In genomic region chr1:3530931-3531818, GRCh38 we compare ENCODE assay signal across 8 cellular contexts.
A peak's percentile ranks its signal among the peaks of the same experiment; 100 is the strongest.
DNase-seq lines count a peak whose midpoint lies in the region; ATAC-seq and TF ChIP-seq lines count a peak whose summit lies in the region.

No MANE protein-coding gene starts in this region.

- peak overlapping the region; percentile 87 for H3K27ac Mint-ChIP-seq in CD8-positive, alpha-beta T cell

- H3K36me3 ChIP-seq in CD8-positive, alpha-beta T cell (ENCODE audit: insufficient read depth, low read length) = no peaks in the 10 kb centered on the region

- DNase-seq in CD8-positive, alpha-beta T cell = peak; percentile 60 to 93 (median 77)
- peak; percentile 73 for DNase-seq in NB4 (ENCODE audit: low read depth)
- peak; percentile 72 for DNase-seq in activated CD4-positive, CD25-positive, alpha-beta regulatory T cell treated with anti-CD3 and anti-CD28 coated beads, Interleukin-2, amount 50 U/mL, for 72 hours
- DNase-seq in cerebellar cortex (ENCODE audit: low spot score) = peak; percentile 55
- DNase-seq in left colon = peak; percentile 77 to 83
- DNase-seq in stimulated activated CD4-positive, alpha-beta T cell treated with anti-CD3 and anti-CD28 coated beads, Interleukin-2, amount 100 ng/mL, for 24 hours = peak; percentile 74 to 82

- H3K27me3 ChIP-seq in CD8-positive, alpha-beta T cell (ENCODE audit: insufficient read depth, low read length) = no peaks in the 10 kb centered on the region

- peak overlapping the region; percentile 61 for H3K27ac ChIP-seq in CD8-positive, alpha-beta T cell (ENCODE audit: low read depth, low read length)

- CTCF ChIA-PET in CD8-positive, alpha-beta T cell (lab: Charles Lee) = interaction anchor here (1.1 to 2.2 kb wide), 3 partner anchors 13 to 90 kb away, joined by 3 to 9 read pairs (median 8); no protein-coding TSS in a partner anchor

- H3K9me3 Mint-ChIP-seq in CD8-positive, alpha-beta T cell = no peaks in the 10 kb centered on the region

- peak overlapping the region; percentile 84 for H3K4me3 Mint-ChIP-seq in CD8-positive, alpha-beta T cell

- intact Hi-C loops in CD8-positive, alpha-beta T cell (cut with DNase I, micrococcal nuclease) = loop anchor here in 1 of 2 experiments (1.0 to 2.0 kb wide), 4 partner anchors 40 to 370 kb away; partner anchors contain the start of genes C1orf174, MEGF6 and WRAP73
- intact Hi-C loops in left colon (cut with DNase I, micrococcal nuclease) = no loop called here

- H3K4me3 ChIP-seq in CD8-positive, alpha-beta T cell (ENCODE audit: low read depth, low read length) = peak overlapping the region; percentile 82
- peak overlapping the region; percentile 32 for H3K4me3 ChIP-seq in NB4 (ENCODE audit: low read depth, low read length)

- H3K4me1 ChIP-seq in CD8-positive, alpha-beta T cell (ENCODE audit: insufficient read depth, low read length) = peaks cover 10% of the 10 kb centered on the region

- H3K27me3 Mint-ChIP-seq in CD8-positive, alpha-beta T cell (ENCODE audit: low read depth) = no peaks in the 10 kb centered on the region

- peaks cover 15% of the 10 kb centered on the region for H3K4me1 Mint-ChIP-seq in CD8-positive, alpha-beta T cell (ENCODE audit: low read depth)

- peak; percentile 84 for ATAC-seq in CD8-positive, alpha-beta T cell
- peak; percentile 80 for ATAC-seq in left colon
- no peak for ATAC-seq in GM21576 (IDR thresholded peaks at IDR 0.05; ENCODE audit: unreplicated experiment)
- ATAC-seq in HG03025 (IDR thresholded peaks at IDR 0.05; ENCODE audit: low FRiP score, unreplicated experiment) = no peak

- TF ChIP-seq CTCF in CD8-positive, alpha-beta T cell (IDR thresholded peaks at IDR 0.05) = no peak
- TF ChIP-seq CTCF in NB4 (IDR thresholded peaks at IDR 0.05; ENCODE audit: low read depth, low read length) = no peak

- no peaks in the 10 kb centered on the region for H3K9me3 ChIP-seq in CD8-positive, alpha-beta T cell (ENCODE audit: low read length)

- POLR2A ChIA-PET in CD8-positive, alpha-beta T cell (lab: Charles Lee) = interaction anchor here (0.9 to 1.3 kb wide), 3 partner anchors 30 to 99 kb away, joined by 3 to 7 read pairs (median 4); partner anchors contain the start of gene TPRG1L

- no peak for TF ChIP-seq POLR2A in NB4 (IDR thresholded peaks at IDR 0.05; ENCODE audit: extremely low read depth, insufficient read length)

- no peaks in the 10 kb centered on the region for H3K36me3 Mint-ChIP-seq in CD8-positive, alpha-beta T cell

Comparison
In these comparisons a context has a peak if more than half of its experiments do, and no peak if none do; other contexts are left out.
1. ATAC-seq: peak in CD8-positive, alpha-beta T cell (single experiment) and left colon (single experiment); none in GM21576 (single experiment) and HG03025 (single experiment).
2. Peak in every context shown above with its lines, with median percentiles within 50 percentile points of each other: DNase-seq.